ENCODE assay signal across 26 cellular contexts in genomic region chr18:46627136-46627535, GRCh38. TPM values are rescaled to one million over a fixed set of nuclear protein-coding genes. Genes with fewer than 3 reads are reported as not detected.
"Had no signal": no experiment of that assay in that cellular context is flagged by ENCODE, and none has a peak within 500 bp of the region (broad histone marks: within the 10 kb centered on the region; RNA-seq: fewer than 3 reads in every experiment).

No MANE protein-coding gene starts in this region.

- H3K27ac ChIP-seq: ascending aorta, brain microvascular endothelial cell, esophagus squamous epithelium, gastrocnemius medialis, left ventricle myocardium inferior, neutrophil, parathyroid adenoma, right lobe of liver, skin epidermis, suprapubic skin, tibial nerve, uterus had no signal

- H3K27me3 Mint-ChIP-seq: activated T-cell treated with anti-CD3 and anti-CD28 coated beads, Interleukin-2, amount 50 U/mL, for 24 hours; stimulated activated naive CD8-positive, alpha-beta T cell treated with anti-CD3 and anti-CD28 coated beads, Interleukin-15, amount 100 ng/mL, for 72 hours had no signal

- H3K27ac Mint-ChIP-seq: activated CD4-positive, alpha-beta memory T cell treated with anti-CD3 and anti-CD28 coated beads, Interleukin-2, amount 10 ng/mL, durations not matched to agents 7 days and 5 days; activated CD4-positive, alpha-beta T cell treated with anti-CD3 and anti-CD28 coated beads, Interleukin-2, amount 10 ng/mL, durations not matched to agents 24 days and 14 days; activated naive CD4-positive, alpha-beta T cell treated with anti-CD3 and anti-CD28 coated beads, Interleukin-2, amount 50 U/mL, for 72 hours; activated T-cell treated with anti-CD3 and anti-CD28 coated beads, Interleukin-2, amount 50 U/mL, for 24 hours; activated T-helper 17 cell treated with anti-CD3 and anti-CD28 coated beads, Interleukin-2, amount 50 U/mL, for 72 hours; nephron; stimulated activated naive CD8-positive, alpha-beta T cell treated with anti-CD3 and anti-CD28 coated beads, Interleukin-15, amount 100 ng/mL, for 72 hours; T-helper 17 cell had no signal

- H3K9me3 ChIP-seq: ascending aorta, esophagus squamous epithelium, gastrocnemius medialis, left ventricle myocardium inferior, neutrophil, right lobe of liver, suprapubic skin, uterus had no signal

- H3K4me1 Mint-ChIP-seq: nephron had no signal

- H3K36me3 ChIP-seq: ascending aorta, brain microvascular endothelial cell, esophagus squamous epithelium, gastrocnemius medialis, left ventricle myocardium inferior, neutrophil, right lobe of liver, suprapubic skin, tibial nerve, uterus had no signal

- H3K4me3 Mint-ChIP-seq: activated CD4-positive, alpha-beta memory T cell treated with anti-CD3 and anti-CD28 coated beads, Interleukin-2, amount 10 ng/mL, durations not matched to agents 7 days and 5 days; activated CD4-positive, alpha-beta T cell treated with anti-CD3 and anti-CD28 coated beads, Interleukin-2, amount 10 ng/mL, durations not matched to agents 24 days and 14 days; activated T-cell treated with anti-CD3 and anti-CD28 coated beads, Interleukin-2, amount 50 U/mL, for 24 hours; activated T-helper 17 cell treated with anti-CD3 and anti-CD28 coated beads, Interleukin-2, amount 50 U/mL, for 72 hours; effector memory CD8-positive, alpha-beta T cell; nephron; stimulated activated naive CD8-positive, alpha-beta T cell treated with anti-CD3 and anti-CD28 coated beads, Interleukin-15, amount 100 ng/mL, for 72 hours; T-helper 17 cell had no signal

- ATAC-seq: activated naive CD4-positive, alpha-beta T cell treated with anti-CD3 and anti-CD28 coated beads, Interleukin-2, amount 50 U/mL, for 72 hours; activated T-helper 17 cell treated with anti-CD3 and anti-CD28 coated beads, Interleukin-2, amount 50 U/mL, for 72 hours; effector memory CD8-positive, alpha-beta T cell; gastrocnemius medialis; right lobe of liver; stimulated activated naive CD8-positive, alpha-beta T cell treated with anti-CD3 and anti-CD28 coated beads, Interleukin-15, amount 100 ng/mL, for 72 hours; T-helper 17 cell had no signal

- H3K4me3 ChIP-seq: ascending aorta, dorsolateral prefrontal cortex, esophagus squamous epithelium, gastrocnemius medialis, left ventricle myocardium inferior, right lobe of liver, skin epidermis, suprapubic skin, tibial nerve, uterus had no signal

- H3K27me3 ChIP-seq: ascending aorta, brain microvascular endothelial cell, dorsolateral prefrontal cortex, neutrophil, right lobe of liver, tibial nerve, uterus had no signal

- DNase-seq: activated CD4-positive, alpha-beta memory T cell treated with anti-CD3 and anti-CD28 coated beads, Interleukin-2, amount 10 ng/mL, durations not matched to agents 7 days and 5 days; activated CD4-positive, alpha-beta T cell treated with anti-CD3 and anti-CD28 coated beads, Interleukin-2, amount 10 ng/mL, durations not matched to agents 24 days and 14 days; activated T-cell treated with anti-CD3 and anti-CD28 coated beads, Interleukin-2, amount 50 U/mL, for 24 hours; brain microvascular endothelial cell; effector memory CD8-positive, alpha-beta T cell; esophagus squamous epithelium; gastrocnemius medialis; hypothalamus; left ventricle myocardium inferior; right lobe of liver; stimulated activated CD4-positive, alpha-beta T cell treated with anti-CD3 and anti-CD28 coated beads, Interleukin-1b, Interleukin-23, amount 100 ng/mL, for 48 hours; stimulated activated naive CD8-positive, alpha-beta T cell treated with anti-CD3 and anti-CD28 coated beads, Interleukin-15, amount 100 ng/mL, for 72 hours; T-helper 17 cell; uterus had no signal

- H3K9me3 Mint-ChIP-seq: activated CD4-positive, alpha-beta memory T cell treated with anti-CD3 and anti-CD28 coated beads, Interleukin-2, amount 10 ng/mL, durations not matched to agents 7 days and 5 days; activated T-cell treated with anti-CD3 and anti-CD28 coated beads, Interleukin-2, amount 50 U/mL, for 24 hours; activated T-helper 17 cell treated with anti-CD3 and anti-CD28 coated beads, Interleukin-2, amount 50 U/mL, for 72 hours; nephron had no signal

RNA-seq across cellular contexts. Expression of gene LOXHD1, which starts 29.9 kb away (rescaled TPM):
- total RNA-seq: activated CD4-positive, alpha-beta memory T cell treated with anti-CD3 and anti-CD28 coated beads, Interleukin-2, amount 10 ng/mL, durations not matched to agents 7 days and 5 days; activated CD4-positive, alpha-beta T cell treated with anti-CD3 and anti-CD28 coated beads, Interleukin-2, amount 10 ng/mL, durations not matched to agents 24 days and 14 days; activated T-helper 17 cell treated with anti-CD3 and anti-CD28 coated beads, Interleukin-2, amount 50 U/mL, for 72 hours; ascending aorta; endothelial cell of umbilical vein; myocyte; right lobe of liver had no signal
